1 cellular context compared by ENCODE assay signal in the genomic region with DNA sequence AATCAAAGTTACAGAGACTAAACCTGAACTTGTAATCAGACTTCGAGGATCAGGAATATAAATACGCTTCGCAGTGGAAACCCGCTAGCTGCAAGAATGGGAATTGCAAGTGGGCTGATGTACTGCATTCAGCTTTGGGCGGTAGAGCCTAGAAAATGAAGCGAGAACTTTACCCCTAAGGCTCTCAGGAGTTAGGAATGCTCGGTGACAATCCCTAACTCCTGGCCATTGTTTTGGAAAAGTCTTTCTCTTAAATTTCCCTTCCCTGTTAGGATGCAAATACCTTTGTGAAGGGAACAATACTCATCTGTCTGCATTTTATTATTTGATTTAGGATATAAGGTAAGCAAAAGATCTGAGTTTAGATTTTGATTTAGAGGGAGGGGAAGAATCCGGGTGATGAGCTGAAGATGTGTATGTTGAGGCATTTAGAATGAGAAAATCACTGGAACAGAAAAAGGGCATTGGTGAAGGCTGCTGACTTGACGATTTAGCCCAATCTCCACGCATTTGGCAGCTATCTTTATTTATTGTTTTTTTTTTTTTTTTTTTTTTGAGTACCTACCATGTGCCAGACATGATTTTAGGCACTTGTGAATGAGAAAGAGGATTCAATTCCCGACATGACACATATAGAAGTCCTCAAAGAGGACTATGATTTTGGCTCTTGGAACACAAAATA.
TF ChIP-seq lines count a peak whose summit lies in the region.

No MANE protein-coding gene starts in this region.

TF ChIP-seq in HepG2, 621 proteins besides CTCF, POLR2A, EP300 and RAD21 (continued from another document and continues in another):
- TF ChIP-seq, protein P1, sequence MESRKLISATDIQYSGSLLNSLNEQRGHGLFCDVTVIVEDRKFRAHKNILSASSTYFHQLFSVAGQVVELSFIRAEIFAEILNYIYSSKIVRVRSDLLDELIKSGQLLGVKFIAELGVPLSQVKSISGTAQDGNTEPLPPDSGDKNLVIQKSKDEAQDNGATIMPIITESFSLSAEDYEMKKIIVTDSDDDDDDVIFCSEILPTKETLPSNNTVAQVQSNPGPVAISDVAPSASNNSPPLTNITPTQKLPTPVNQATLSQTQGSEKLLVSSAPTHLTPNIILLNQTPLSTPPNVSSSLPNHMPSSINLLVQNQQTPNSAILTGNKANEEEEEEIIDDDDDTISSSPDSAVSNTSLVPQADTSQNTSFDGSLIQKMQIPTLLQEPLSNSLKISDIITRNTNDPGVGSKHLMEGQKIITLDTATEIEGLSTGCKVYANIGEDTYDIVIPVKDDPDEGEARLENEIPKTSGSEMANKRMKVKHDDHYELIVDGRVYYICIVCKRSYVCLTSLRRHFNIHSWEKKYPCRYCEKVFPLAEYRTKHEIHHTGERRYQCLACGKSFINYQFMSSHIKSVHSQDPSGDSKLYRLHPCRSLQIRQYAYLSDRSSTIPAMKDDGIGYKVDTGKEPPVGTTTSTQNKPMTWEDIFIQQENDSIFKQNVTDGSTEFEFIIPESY (CRISPR knock-in tag; IDR thresholded peaks at IDR 0.05) = no peak
- no peak for TF ChIP-seq IRF9 (CRISPR knock-in tag; IDR thresholded peaks at IDR 0.05; ENCODE audit: borderline replicate concordance)
- TF ChIP-seq ZBTB46 (CRISPR knock-in tag; IDR thresholded peaks at IDR 0.05; ENCODE audit: borderline replicate concordance) = no peak
- TF ChIP-seq MED13 (CRISPR knock-in tag; IDR thresholded peaks at IDR 0.05) = no peak
- TF ChIP-seq HNRNPH1 (optimal IDR thresholded peaks at IDR 0.05; ENCODE audit: low read depth, low read length) = no peak
- TF ChIP-seq, protein P2, sequence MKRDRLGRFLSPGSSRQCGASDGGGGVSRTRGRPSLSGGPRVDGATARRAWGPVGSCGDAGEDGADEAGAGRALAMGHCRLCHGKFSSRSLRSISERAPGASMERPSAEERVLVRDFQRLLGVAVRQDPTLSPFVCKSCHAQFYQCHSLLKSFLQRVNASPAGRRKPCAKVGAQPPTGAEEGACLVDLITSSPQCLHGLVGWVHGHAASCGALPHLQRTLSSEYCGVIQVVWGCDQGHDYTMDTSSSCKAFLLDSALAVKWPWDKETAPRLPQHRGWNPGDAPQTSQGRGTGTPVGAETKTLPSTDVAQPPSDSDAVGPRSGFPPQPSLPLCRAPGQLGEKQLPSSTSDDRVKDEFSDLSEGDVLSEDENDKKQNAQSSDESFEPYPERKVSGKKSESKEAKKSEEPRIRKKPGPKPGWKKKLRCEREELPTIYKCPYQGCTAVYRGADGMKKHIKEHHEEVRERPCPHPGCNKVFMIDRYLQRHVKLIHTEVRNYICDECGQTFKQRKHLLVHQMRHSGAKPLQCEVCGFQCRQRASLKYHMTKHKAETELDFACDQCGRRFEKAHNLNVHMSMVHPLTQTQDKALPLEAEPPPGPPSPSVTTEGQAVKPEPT (CRISPR knock-in tag; IDR thresholded peaks at IDR 0.05; ENCODE audit: low read depth) = no peak
- 0 out of 2 replicates have a peak, but pooled peaks have one; percentile 30 for TF ChIP-seq ZNF780A (CRISPR knock-in tag; IDR thresholded peaks at IDR 0.05)
- TF ChIP-seq TBX2 (CRISPR knock-in tag; IDR thresholded peaks at IDR 0.05; ENCODE audit: borderline replicate concordance) = no peak
- TF ChIP-seq, protein P3, sequence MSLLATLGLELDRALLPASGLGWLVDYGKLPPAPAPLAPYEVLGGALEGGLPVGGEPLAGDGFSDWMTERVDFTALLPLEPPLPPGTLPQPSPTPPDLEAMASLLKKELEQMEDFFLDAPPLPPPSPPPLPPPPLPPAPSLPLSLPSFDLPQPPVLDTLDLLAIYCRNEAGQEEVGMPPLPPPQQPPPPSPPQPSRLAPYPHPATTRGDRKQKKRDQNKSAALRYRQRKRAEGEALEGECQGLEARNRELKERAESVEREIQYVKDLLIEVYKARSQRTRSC (CRISPR knock-in tag; IDR thresholded peaks at IDR 0.05; ENCODE audit: low read depth) = no peak
- TF ChIP-seq JARID2 (CRISPR knock-in tag; IDR thresholded peaks at IDR 0.05; ENCODE audit: insufficient replicate concordance) = no peak
- no peak for TF ChIP-seq ZFYVE20 (CRISPR knock-in tag; IDR thresholded peaks at IDR 0.05; ENCODE audit: borderline replicate concordance, low read depth)
- TF ChIP-seq ELF3 (CRISPR knock-in tag; IDR thresholded peaks at IDR 0.05) = peak; percentile 39; the same call in 1 of the 2 replicates
- TF ChIP-seq THAP8 (CRISPR knock-in tag; IDR thresholded peaks at IDR 0.05; ENCODE audit: borderline replicate concordance) = no peak
- no peak for TF ChIP-seq ZKSCAN8 (CRISPR knock-in tag; IDR thresholded peaks at IDR 0.05; ENCODE audit: borderline replicate concordance)
- no peak for TF ChIP-seq NCOR1 (IDR thresholded peaks at IDR 0.05; ENCODE audit: borderline replicate concordance, low read length)
- TF ChIP-seq SNAPC2 (CRISPR knock-in tag; IDR thresholded peaks at IDR 0.05) = no peak
- TF ChIP-seq ZNF773 (CRISPR knock-in tag; IDR thresholded peaks at IDR 0.05; ENCODE audit: borderline replicate concordance) = no peak
- no peak for TF ChIP-seq ZNF749 (CRISPR knock-in tag; IDR thresholded peaks at IDR 0.05; ENCODE audit: borderline replicate concordance)
- no peak for TF ChIP-seq FOXA1 (IDR thresholded peaks at IDR 0.05)
- TF ChIP-seq FOXA1 (CRISPR knock-in tag; IDR thresholded peaks at IDR 0.05) = no peak
- TF ChIP-seq, protein P4, sequence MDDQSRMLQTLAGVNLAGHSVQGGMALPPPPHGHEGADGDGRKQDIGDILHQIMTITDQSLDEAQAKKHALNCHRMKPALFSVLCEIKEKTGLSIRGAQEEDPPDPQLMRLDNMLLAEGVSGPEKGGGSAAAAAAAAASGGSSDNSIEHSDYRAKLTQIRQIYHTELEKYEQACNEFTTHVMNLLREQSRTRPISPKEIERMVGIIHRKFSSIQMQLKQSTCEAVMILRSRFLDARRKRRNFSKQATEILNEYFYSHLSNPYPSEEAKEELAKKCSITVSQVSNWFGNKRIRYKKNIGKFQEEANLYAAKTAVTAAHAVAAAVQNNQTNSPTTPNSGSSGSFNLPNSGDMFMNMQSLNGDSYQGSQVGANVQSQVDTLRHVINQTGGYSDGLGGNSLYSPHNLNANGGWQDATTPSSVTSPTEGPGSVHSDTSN (CRISPR knock-in tag; IDR thresholded peaks at IDR 0.05; ENCODE audit: borderline replicate concordance) = no peak
- TF ChIP-seq KMT2B (CRISPR knock-in tag; IDR thresholded peaks at IDR 0.05) = no peak
- TF ChIP-seq, protein P5, sequence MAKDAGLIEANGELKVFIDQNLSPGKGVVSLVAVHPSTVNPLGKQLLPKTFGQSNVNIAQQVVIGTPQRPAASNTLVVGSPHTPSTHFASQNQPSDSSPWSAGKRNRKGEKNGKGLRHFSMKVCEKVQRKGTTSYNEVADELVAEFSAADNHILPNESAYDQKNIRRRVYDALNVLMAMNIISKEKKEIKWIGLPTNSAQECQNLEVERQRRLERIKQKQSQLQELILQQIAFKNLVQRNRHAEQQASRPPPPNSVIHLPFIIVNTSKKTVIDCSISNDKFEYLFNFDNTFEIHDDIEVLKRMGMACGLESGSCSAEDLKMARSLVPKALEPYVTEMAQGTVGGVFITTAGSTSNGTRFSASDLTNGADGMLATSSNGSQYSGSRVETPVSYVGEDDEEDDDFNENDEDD (CRISPR knock-in tag; IDR thresholded peaks at IDR 0.05; ENCODE audit: borderline replicate concordance) = peak; percentile 4; the same call in 1 of the 2 replicates
- 0 out of 2 replicates have a peak, but pooled peaks have one; percentile 25 for TF ChIP-seq RFXANK (CRISPR knock-in tag; IDR thresholded peaks at IDR 0.05)
- TF ChIP-seq ZNF546 (CRISPR knock-in tag; conservative IDR thresholded peaks at IDR 0.05) = no peak
- no peak for TF ChIP-seq EEA1 (CRISPR knock-in tag; IDR thresholded peaks at IDR 0.05; ENCODE audit: borderline replicate concordance)
- TF ChIP-seq PTBP1 (IDR thresholded peaks at IDR 0.05; ENCODE audit: low read depth, low read length, poor library complexity, severe bottlenecking) = no peak
- TF ChIP-seq, protein P6, sequence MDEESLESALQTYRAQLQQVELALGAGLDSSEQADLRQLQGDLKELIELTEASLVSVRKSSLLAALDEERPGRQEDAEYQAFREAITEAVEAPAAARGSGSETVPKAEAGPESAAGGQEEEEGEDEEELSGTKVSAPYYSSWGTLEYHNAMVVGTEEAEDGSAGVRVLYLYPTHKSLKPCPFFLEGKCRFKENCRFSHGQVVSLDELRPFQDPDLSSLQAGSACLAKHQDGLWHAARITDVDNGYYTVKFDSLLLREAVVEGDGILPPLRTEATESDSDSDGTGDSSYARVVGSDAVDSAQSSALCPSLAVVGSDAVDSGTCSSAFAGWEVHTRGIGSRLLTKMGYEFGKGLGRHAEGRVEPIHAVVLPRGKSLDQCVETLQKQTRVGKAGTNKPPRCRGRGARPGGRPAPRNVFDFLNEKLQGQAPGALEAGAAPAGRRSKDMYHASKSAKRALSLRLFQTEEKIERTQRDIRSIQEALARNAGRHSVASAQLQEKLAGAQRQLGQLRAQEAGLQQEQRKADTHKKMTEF (CRISPR knock-in tag; IDR thresholded peaks at IDR 0.05) = no peak; the same call in 1 of the 2 replicates
- TF ChIP-seq ZNF703 (CRISPR knock-in tag; IDR thresholded peaks at IDR 0.05; ENCODE audit: borderline replicate concordance) = no peak
- TF ChIP-seq ZNF782 (CRISPR knock-in tag; IDR thresholded peaks at IDR 0.05; ENCODE audit: borderline replicate concordance) = no peak
- 0 out of 2 replicates have a peak, but pooled peaks have one; percentile 19 for TF ChIP-seq KLF11 (CRISPR knock-in tag; IDR thresholded peaks at IDR 0.05)
- no peak for TF ChIP-seq ZUFSP (CRISPR knock-in tag; IDR thresholded peaks at IDR 0.05; ENCODE audit: borderline replicate concordance)
- TF ChIP-seq ZMYM2 (CRISPR knock-in tag; IDR thresholded peaks at IDR 0.05) = no peak
- peak; percentile 17 for TF ChIP-seq ASH2L (IDR thresholded peaks at IDR 0.05; ENCODE audit: insufficient read length, low read depth, low read length)
- TF ChIP-seq SIX1 (CRISPR knock-in tag; IDR thresholded peaks at IDR 0.05; ENCODE audit: borderline replicate concordance) = no peak
- no peak for TF ChIP-seq HNF1B (CRISPR knock-in tag; IDR thresholded peaks at IDR 0.05)
- TF ChIP-seq KAT8 (CRISPR knock-in tag; IDR thresholded peaks at IDR 0.05) = no peak
- TF ChIP-seq NFE2 (CRISPR knock-in tag; IDR thresholded peaks at IDR 0.05) = no peak
- no peak for TF ChIP-seq ZNF562 (CRISPR knock-in tag; IDR thresholded peaks at IDR 0.05; ENCODE audit: borderline replicate concordance)
- peak; percentile 84 for TF ChIP-seq TEAD3 (CRISPR knock-in tag; optimal IDR thresholded peaks at IDR 0.05; ENCODE audit: borderline replicate concordance)
- TF ChIP-seq RELA (CRISPR knock-in tag; IDR thresholded peaks at IDR 0.05) = no peak
